Comparison of ENCODE assay signal across 8 cellular contexts in genomic region chr4:6200011-6200921, GRCh38. TPM values are rescaled to one million over a fixed set of nuclear protein-coding genes. Genes with fewer than 3 reads are reported as not detected.
DNase-seq lines count a peak whose midpoint lies in the region; ATAC-seq and TF ChIP-seq lines count a peak whose summit lies in the region.

Gene JAKMIP1, minus strand, starts transcription at chr4:6200549. Its CDS starts 87,699 bp downstream, at chr4:6112850.

- TF ChIP-seq POLR2A in tibial nerve (IDR thresholded peaks at IDR 0.05) = no peak

- H3K4ac ChIP-seq in trophoblast cell (ENCODE audit: low read depth, low read length) = no peak within 1 kb of the TSS

- peaks cover 33% of the 10 kb centered on the region for H3K27me3 ChIP-seq in trophoblast cell (ENCODE audit: insufficient read depth, low read length)
- H3K27me3 ChIP-seq in tibial nerve = peaks cover 0 to 50% of the 10 kb centered on the region in 2 donors

- DNase-seq in AG08395 (ENCODE audit: low spot score) (peak; percentile 72), OCI-LY7 (ENCODE audit: low spot score) (peak; percentile 84), activated gamma-delta T cell treated with Interleukin-2 at 50 U/mL for 16 hours (peak; percentile 87), glomerular visceral epithelial cell (ENCODE audit: extremely low spot score) (peak; percentile 60), trophoblast cell (peak; percentile 16 to 46), tibial nerve (ENCODE audit: low spot score in 2 of 2) (peak in 1 of 2 donors; percentile 34)

- CTCF ChIA-PET in OCI-LY7 (lab: Charles Lee; ENCODE audit: unreplicated experiment) = interaction anchor here (0.6 to 0.9 kb wide), 2 partner anchors 23 to 70 kb away, joined by 3 to 6 read pairs; partner anchors contain the start of gene WFS1

- H3K9me3 ChIP-seq in OCI-LY7 (ENCODE audit: low read length) (no peaks in the 10 kb centered on the region), trophoblast cell (ENCODE audit: insufficient read depth, low read depth, low read length) (peaks cover 9% of the 10 kb centered on the region), tibial nerve (peaks cover 0 to 11% (median 0%) of the 10 kb centered on the region in 4 donors)

- no peak within 1 kb of the TSS for H2BK12ac ChIP-seq in trophoblast cell (ENCODE audit: low read length)

- H2AK5ac ChIP-seq in trophoblast cell (ENCODE audit: low read length) = no peak within 1 kb of the TSS

- WGBS in trophoblast cell (ENCODE audit: extremely low coverage, insufficient coverage, insufficient read length) = no CpG with 5 or more reads among the region's 107 CpGs
- 1% methylated on average over 60 to 86 of the region's 107 CpGs for WGBS in tibial nerve, 2 donors

- no TSS peak for BruUV-seq in OCI-LY7 (replicated peaks; lab: Mats Ljungman, UMichigan)

- H3K79me2 ChIP-seq in OCI-LY7 (ENCODE audit: insufficient read depth, low read depth, low read length) = no peaks in the 10 kb centered on the region
- H3K79me2 ChIP-seq in trophoblast cell (ENCODE audit: control insufficient read depth, insufficient read depth, low read length, poor library complexity) = no peaks in the 10 kb centered on the region

- H4K12ac ChIP-seq in trophoblast cell (ENCODE audit: low read depth, low read length) = no peak within 1 kb of the TSS

- POLR2A ChIA-PET in OCI-LY7 (lab: Charles Lee) = interaction anchor here (0.6 to 1.5 kb wide), 5 partner anchors 14 to 1945 kb away, joined by 3 to 8 read pairs (median 3); no protein-coding TSS in a partner anchor

- H3K4me2 ChIP-seq in OCI-LY7 (ENCODE audit: low read length) = peak within 1 kb of the TSS; percentile 88
- H3K4me2 ChIP-seq in trophoblast cell (ENCODE audit: low read length) = peak within 1 kb of the TSS; percentile 99

- no peaks in the 10 kb centered on the region for H3K9me2 ChIP-seq in OCI-LY7 (ENCODE audit: insufficient read depth, low read length)

- H3K4me1 ChIP-seq in OCI-LY7 (ENCODE audit: insufficient read depth, low read length, poor library complexity, severe bottlenecking) (peaks cover 13% of the 10 kb centered on the region), trophoblast cell (ENCODE audit: control insufficient read depth in 1 of 2, insufficient read depth in 2 of 2, low read length in 2 of 2) (peaks cover 5 to 7% of the 10 kb centered on the region in 2 experiments), tibial nerve (peaks cover 0 to 26% (median 4%) of the 10 kb centered on the region in 4 donors)

- H2AFZ ChIP-seq in OCI-LY7 (ENCODE audit: low read length) (peak within 1 kb of the TSS; percentile 86), trophoblast cell (ENCODE audit: insufficient read depth, low read length, poor library complexity) (peak within 1 kb of the TSS; percentile 23)

- H3K4me3 ChIP-seq in OCI-LY7 (ENCODE audit: low read depth, low read length, poor library complexity, severe bottlenecking) (peak within 1 kb of the TSS; percentile 83), trophoblast cell (ENCODE audit: low read depth, low read length) (peak within 1 kb of the TSS; percentile 71), tibial nerve (peak within 1 kb of the TSS in 3 of 4 donors; percentile 30 to 63 (median 38))

- TF ChIP-seq EP300 in tibial nerve (IDR thresholded peaks at IDR 0.05) = no peak

- H4K91ac ChIP-seq in trophoblast cell (ENCODE audit: low read depth, low read length) = no peak within 1 kb of the TSS

- no peak within 1 kb of the TSS for H2BK5ac ChIP-seq in trophoblast cell (ENCODE audit: low read depth, low read length, poor library complexity)

- intact Hi-C loops in OCI-LY7 (cut with micrococcal nuclease; ENCODE audit: unreplicated experiment) = no loop called here

- no peak within 1 kb of the TSS for H3K23ac ChIP-seq in trophoblast cell (ENCODE audit: low read length)

- peak within 1 kb of the TSS; percentile 26 for H3K9ac ChIP-seq in trophoblast cell (ENCODE audit: low read length)

- H3K36me3 ChIP-seq in OCI-LY7 (ENCODE audit: insufficient read depth, low read length) (no peaks in the 10 kb centered on the region), trophoblast cell (ENCODE audit: control insufficient read depth in 1 of 2, insufficient read depth in 2 of 2, low read length in 2 of 2) (no peaks in the 10 kb centered on the region), tibial nerve (no peaks in the 10 kb centered on the region)

- H3K18ac ChIP-seq in trophoblast cell (ENCODE audit: low read length) = no peak within 1 kb of the TSS

- H3K27ac ChIP-seq in OCI-LY7 (ENCODE audit: low read depth, low read length, poor library complexity, severe bottlenecking) = no peak within 1 kb of the TSS
- H3K27ac ChIP-seq in trophoblast cell (ENCODE audit: low read depth, low read length) = no peak within 1 kb of the TSS
- no peak within 1 kb of the TSS for H3K27ac ChIP-seq in tibial nerve

- no peak within 1 kb of the TSS for H3K14ac ChIP-seq in trophoblast cell (ENCODE audit: low read length)

- H4K8ac ChIP-seq in trophoblast cell (ENCODE audit: low read depth, low read length) = peak within 1 kb of the TSS; percentile 54

- no peaks in the 10 kb centered on the region for H3K79me1 ChIP-seq in trophoblast cell (ENCODE audit: low read length)

- H4K20me1 ChIP-seq in OCI-LY7 (ENCODE audit: insufficient read depth, low read length) = no peaks in the 10 kb centered on the region

- TF ChIP-seq CTCF in OCI-LY7 (conservative IDR thresholded peaks at IDR 0.05; ENCODE audit: low read length) (no peak), tibial nerve (IDR thresholded peaks at IDR 0.05) (no peak)

- ATAC-seq in GM18867 (IDR thresholded peaks at IDR 0.05; ENCODE audit: unreplicated experiment) (peak; percentile 86), HG03097 (IDR thresholded peaks at IDR 0.05; ENCODE audit: low FRiP score, unreplicated experiment) (peak; percentile 84)

- H2BK120ac ChIP-seq in trophoblast cell (ENCODE audit: insufficient read depth, low read length, poor library complexity) = no peak within 1 kb of the TSS

RNA-seq across cellular contexts. Expression of gene JAKMIP1, which starts in this region (rescaled TPM):
- 5.1 and 6.0 TPM in 2 replicates for total RNA-seq in OCI-LY7 (2014; rRNA removed; shearing (Covaris generic))
- total RNA-seq in OCI-LY7 (2022) (4.0 and 4.6 TPM in 2 replicates), tibial nerve (1 to 10 TPM in 2 of 4 donors, under 1 TPM in 2; 0.30 to 2.5 (median 1.2) TPM)
- 0.03 TPM in 1 of 2 replicates, not detected in the other for polyA plus RNA-seq in trophoblast cell (2013)
